Comparison of ENCODE assay signal across 8 cellular contexts in the genomic region with DNA sequence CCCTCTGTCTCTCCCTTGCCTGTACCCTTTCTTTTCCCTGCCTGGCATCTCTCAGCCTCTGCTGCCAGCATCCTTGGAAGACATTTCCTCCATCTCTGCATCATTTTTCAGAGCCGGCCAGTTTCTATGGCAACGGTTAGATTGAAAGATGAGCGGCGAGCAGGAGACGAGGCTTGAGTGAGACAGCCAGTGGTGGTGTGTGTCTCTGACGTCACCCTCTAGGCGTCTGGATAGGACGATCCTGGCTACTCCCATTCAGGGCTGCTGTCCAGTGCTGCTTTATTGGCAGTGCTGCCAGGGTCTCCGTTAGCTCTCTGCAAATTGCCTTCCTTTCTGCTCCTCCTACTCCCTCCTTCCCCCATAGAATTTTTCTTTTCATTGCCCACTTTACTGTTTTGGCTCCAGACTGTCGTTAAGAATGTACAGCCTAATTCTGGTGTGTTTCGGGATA. TPM values are rescaled to one million over a fixed set of nuclear protein-coding genes. Genes with fewer than 3 reads are reported as not detected.
A peak's percentile ranks its signal among the peaks of the same experiment; 100 is the strongest.
DNase-seq lines count a peak whose midpoint lies in the region; ATAC-seq lines count a peak whose summit lies in the region.

No MANE protein-coding gene starts in this region.

- intact Hi-C loops in sciatic nerve (cut with DNase I) = no loop called here

- DNase-seq in H4 (ENCODE audit: low spot score) (peak; percentile 31), amniotic epithelial cell (ENCODE audit: low read depth) (peak; percentile 94), hepatic stellate cell (ENCODE audit: low spot score) (peak; percentile 74), sciatic nerve (ENCODE audit: low spot score) (peak; percentile 75)
- DNase-seq in activated CD4-positive, alpha-beta T cell treated with anti-CD3 and anti-CD28 coated beads for 4 hours = no peak

- peak; percentile 98 for ATAC-seq in sciatic nerve
- ATAC-seq in HG03442 (IDR thresholded peaks at IDR 0.05; ENCODE audit: unreplicated experiment) = no peak
- ATAC-seq in GM19328 (IDR thresholded peaks at IDR 0.05; ENCODE audit: unreplicated experiment) = no peak
- ATAC-seq in GM18867 (IDR thresholded peaks at IDR 0.05; ENCODE audit: unreplicated experiment) = no peak

RNA-seq across cellular contexts. Expression of gene TRAK1, which starts 57.9 kb away (rescaled TPM):
- total RNA-seq in H4 (2014; rRNA removed; shearing (Covaris generic)) = 4.3 and 6.0 TPM in 2 replicates
- 50.2 TPM for total RNA-seq in sciatic nerve

Comparison
In these comparisons a context has a peak if more than half of its experiments do, and no peak if none do; other contexts are left out.
1. DNase-seq: peak in H4 (single experiment), amniotic epithelial cell (single experiment), hepatic stellate cell (single experiment) and sciatic nerve (single experiment); none in activated CD4-positive, alpha-beta T cell treated with anti-CD3 and anti-CD28 coated beads for 4 hours (0 of 2).